ENCODE assay signal across 1 cellular context in the genomic region with DNA sequence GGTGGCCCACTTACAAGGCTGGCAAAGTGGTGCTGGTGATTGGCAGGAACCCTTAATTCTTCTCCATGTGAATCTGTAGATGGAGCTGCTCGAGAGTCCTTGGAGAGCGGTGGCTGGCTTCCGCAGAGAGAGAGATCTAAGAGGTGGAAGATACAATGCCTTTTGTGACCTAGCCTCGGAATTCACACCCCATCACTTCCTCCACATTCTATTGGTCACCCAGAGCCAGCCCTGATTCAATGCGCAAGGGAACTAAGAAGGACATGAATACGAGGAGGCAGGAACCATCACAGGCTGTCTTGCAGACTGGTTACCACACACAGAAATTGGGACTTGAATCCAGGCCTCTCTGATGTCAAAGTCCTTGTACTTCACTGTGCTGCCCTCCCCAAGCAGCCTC.
TF ChIP-seq lines count a peak whose summit lies in the region.

No MANE protein-coding gene starts in this region.

TF ChIP-seq in GM23338, 12 proteins besides CTCF, POLR2A, EP300 and RAD21 (continued from another document):
- TF ChIP-seq REST (IDR thresholded peaks at IDR 0.05; ENCODE audit: unreplicated experiment), result no peak
- no peak for TF ChIP-seq EZH2 (IDR thresholded peaks at IDR 0.05; ENCODE audit: low read depth, unreplicated experiment)
